ENCODE assay signal across 8 cellular contexts in genomic region chr2:207371877-207372276, GRCh38.
"Had no signal": no experiment of that assay in that cellular context is flagged by ENCODE, and none has a peak within 500 bp of the region (broad histone marks: within the 10 kb centered on the region; RNA-seq: fewer than 3 reads in every experiment).

No MANE protein-coding gene starts in this region.

- FAIRE-seq: G401.6, GM12878, GM12891, GM12892, GM18507, GM19239 had no signal

- ATAC-seq: GM12878 had no signal

- DNase-seq: GDM1, GF-D8 had no signal

- H3K4me3 ChIP-seq: GM12878 had no signal
